In the genomic region with DNA sequence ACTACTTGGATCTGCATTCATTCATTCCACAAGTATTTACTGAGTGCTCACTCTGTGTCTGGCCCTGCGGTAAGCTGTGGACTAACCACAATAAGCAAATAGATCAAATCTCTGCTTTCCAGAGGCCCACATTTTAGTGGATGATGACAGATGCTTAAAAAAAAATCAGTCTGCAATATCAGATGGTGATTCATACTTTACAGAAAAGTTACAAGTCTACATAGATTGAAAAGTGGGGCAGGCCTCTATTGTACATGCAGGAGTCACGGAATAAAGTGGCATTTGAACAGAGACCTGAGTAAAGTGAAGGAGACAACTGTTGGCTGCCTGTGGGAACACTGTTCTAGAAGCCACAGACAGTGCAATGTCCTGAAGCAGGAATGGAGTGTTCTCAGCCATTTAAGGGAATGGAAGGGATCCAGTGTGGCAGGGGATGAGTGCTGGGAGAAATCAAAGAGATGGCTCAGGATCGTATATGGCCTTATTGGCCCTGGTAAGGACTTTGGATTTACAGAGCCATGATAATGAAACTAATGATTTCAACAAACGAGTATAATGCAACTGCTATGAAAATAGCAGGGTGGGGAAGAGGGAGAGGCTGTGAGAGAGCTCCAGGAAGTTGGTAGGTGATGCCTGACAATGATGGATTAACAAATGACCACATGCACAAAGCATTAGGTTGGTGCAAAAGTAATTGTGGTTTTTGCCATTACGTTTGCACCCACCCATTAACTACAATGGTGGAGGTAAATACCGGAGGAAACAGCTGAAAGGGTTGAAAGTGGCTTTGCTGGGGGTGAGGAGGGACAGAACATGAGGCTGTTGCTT, we compare ENCODE assay signal across 8 cellular contexts. TPM values are rescaled to one million over a fixed set of nuclear protein-coding genes. Genes with fewer than 3 reads are reported as not detected.
DNase-seq lines count a peak whose midpoint lies in the region; ATAC-seq lines count a peak whose summit lies in the region.

No MANE protein-coding gene starts in this region.

- peaks cover 30% of the 10 kb centered on the region for H3K4me1 Mint-ChIP-seq in activated naive CD4-positive, alpha-beta T cell treated with anti-CD3 and anti-CD28 coated beads for 36 hours (ENCODE audit: low read depth)
- peaks cover 13% of the 10 kb centered on the region for H3K4me1 Mint-ChIP-seq in stimulated activated naive CD8-positive, alpha-beta T cell treated with anti-CD3 and anti-CD28 coated beads, Interleukin-15, amount 100 ng/mL, for 72 hours

- no peaks in the 10 kb centered on the region for H3K27me3 Mint-ChIP-seq in activated naive CD4-positive, alpha-beta T cell treated with anti-CD3 and anti-CD28 coated beads for 36 hours (ENCODE audit: low read depth)
- no peaks in the 10 kb centered on the region for H3K27me3 Mint-ChIP-seq in stimulated activated naive CD8-positive, alpha-beta T cell treated with anti-CD3 and anti-CD28 coated beads, Interleukin-15, amount 100 ng/mL, for 72 hours

- no peak overlapping the region for H3K27ac Mint-ChIP-seq in activated naive CD4-positive, alpha-beta T cell treated with anti-CD3 and anti-CD28 coated beads for 36 hours
- H3K27ac Mint-ChIP-seq in stimulated activated naive CD8-positive, alpha-beta T cell treated with anti-CD3 and anti-CD28 coated beads, Interleukin-15, amount 100 ng/mL, for 72 hours: peak overlapping the region in 1 of 2 donors; percentile 29

- peaks cover 4% of the 10 kb centered on the region for H3K9me3 Mint-ChIP-seq in activated naive CD4-positive, alpha-beta T cell treated with anti-CD3 and anti-CD28 coated beads for 36 hours
- peaks cover 0 to 3% of the 10 kb centered on the region in 2 donors for H3K9me3 Mint-ChIP-seq in stimulated activated naive CD8-positive, alpha-beta T cell treated with anti-CD3 and anti-CD28 coated beads, Interleukin-15, amount 100 ng/mL, for 72 hours

- H3K27me3 ChIP-seq in esophagus (ENCODE audit: control insufficient read depth in 1 of 2, insufficient read depth in 2 of 2, low read length in 2 of 2): no peaks in the 10 kb centered on the region

- CTCF ChIA-PET in activated naive CD4-positive, alpha-beta T cell treated with anti-CD3 and anti-CD28 coated beads for 36 hours (lab: Charles Lee): interaction anchor here (0.5 to 0.6 kb wide), 3 partner anchors 93 to 285 kb away, joined by 3 read pairs; no protein-coding TSS in a partner anchor

- peak; percentile 18 for DNase-seq in activated naive CD4-positive, alpha-beta T cell treated with anti-CD3 and anti-CD28 coated beads for 36 hours
- no peak for DNase-seq in activated naive CD4-positive, alpha-beta T cell treated with anti-CD3 and anti-CD28 coated beads, Interleukin-2, amount 50 U/mL, for 16 hours
- DNase-seq in OCI-M1 (lab: John Stamatoyannopoulos, UW) (peak; percentile 79), GF-D8 (lab: John Stamatoyannopoulos, UW) (no peak)
- DNase-seq in stimulated activated naive CD8-positive, alpha-beta T cell treated with anti-CD3 and anti-CD28 coated beads, Interleukin-15, amount 100 ng/mL, for 72 hours: no peak

- no peaks in the 10 kb centered on the region for H3K36me3 Mint-ChIP-seq in activated naive CD4-positive, alpha-beta T cell treated with anti-CD3 and anti-CD28 coated beads for 36 hours (ENCODE audit: low read depth)

- intact Hi-C loops in activated naive CD4-positive, alpha-beta T cell treated with anti-CD3 and anti-CD28 coated beads for 36 hours (cut with micrococcal nuclease): no loop called here

- H3K36me3 ChIP-seq in esophagus (ENCODE audit: control insufficient read depth in 2 of 2, insufficient read depth in 2 of 2, low read length in 1 of 2): no peaks in the 10 kb centered on the region

- H3K4me3 Mint-ChIP-seq in activated naive CD4-positive, alpha-beta T cell treated with anti-CD3 and anti-CD28 coated beads for 36 hours: no peak overlapping the region
- H3K4me3 Mint-ChIP-seq in stimulated activated naive CD8-positive, alpha-beta T cell treated with anti-CD3 and anti-CD28 coated beads, Interleukin-15, amount 100 ng/mL, for 72 hours: no peak overlapping the region

- peak overlapping the region; percentile 75 to 92 for H3K27ac ChIP-seq in esophagus (ENCODE audit: low read depth in 2 of 2, low read length in 1 of 2)

- H3K4me3 ChIP-seq in esophagus (ENCODE audit: low read depth in 1 of 2, low read length in 2 of 2): no peak overlapping the region

- no peaks in the 10 kb centered on the region for H3K9me3 ChIP-seq in esophagus (ENCODE audit: control insufficient read depth in 2 of 2, insufficient read depth in 1 of 2, low read depth in 1 of 2, low read length in 1 of 2)

- peak; percentile 18 for ATAC-seq in stimulated activated naive CD8-positive, alpha-beta T cell treated with anti-CD3 and anti-CD28 coated beads, Interleukin-15, amount 100 ng/mL, for 72 hours
- ATAC-seq in HG03135 (IDR thresholded peaks at IDR 0.05; ENCODE audit: unreplicated experiment): no peak
- ATAC-seq in HG03196 (IDR thresholded peaks at IDR 0.05; ENCODE audit: unreplicated experiment): no peak

- H3K4me1 ChIP-seq in esophagus (ENCODE audit: control insufficient read depth in 2 of 2, insufficient read depth in 2 of 2, low read length in 1 of 2): no peaks in the 10 kb centered on the region

- WGBS in esophagus, 2 donors: 50 to 53% methylated on average over 6 of the region's 6 CpGs

RNA-seq across cellular contexts. Expression of a gene that starts 31.1 kb away (rescaled TPM):
- 1 to 10 TPM; 3.8 to 3.9 TPM for total RNA-seq in activated naive CD4-positive, alpha-beta T cell treated with anti-CD3 and anti-CD28 coated beads for 36 hours
- polyA plus RNA-seq in esophagus: 10 to 100 TPM; 59.9 to 90.6 TPM

RNA-seq across cellular contexts. Expression of a gene that starts 48.7 kb away (rescaled TPM):
- 10 to 100 TPM; 34.0 to 36.4 TPM for total RNA-seq in activated naive CD4-positive, alpha-beta T cell treated with anti-CD3 and anti-CD28 coated beads for 36 hours
- polyA plus RNA-seq in esophagus: 1 to 10 TPM; 7.1 to 8.6 TPM

Comparison
In these comparisons a context has a peak if more than half of its experiments do, and no peak if none do; other contexts are left out.
1. DNase-seq: peak in activated naive CD4-positive, alpha-beta T cell treated with anti-CD3 and anti-CD28 coated beads for 36 hours (single experiment) and OCI-M1 (single experiment); none in activated naive CD4-positive, alpha-beta T cell treated with anti-CD3 and anti-CD28 coated beads, Interleukin-2, amount 50 U/mL, for 16 hours (single experiment), stimulated activated naive CD8-positive, alpha-beta T cell treated with anti-CD3 and anti-CD28 coated beads, Interleukin-15, amount 100 ng/mL, for 72 hours (0 of 2) and GF-D8 (single experiment).